ENCODE assay signal across 11 cellular contexts in the genomic region with DNA sequence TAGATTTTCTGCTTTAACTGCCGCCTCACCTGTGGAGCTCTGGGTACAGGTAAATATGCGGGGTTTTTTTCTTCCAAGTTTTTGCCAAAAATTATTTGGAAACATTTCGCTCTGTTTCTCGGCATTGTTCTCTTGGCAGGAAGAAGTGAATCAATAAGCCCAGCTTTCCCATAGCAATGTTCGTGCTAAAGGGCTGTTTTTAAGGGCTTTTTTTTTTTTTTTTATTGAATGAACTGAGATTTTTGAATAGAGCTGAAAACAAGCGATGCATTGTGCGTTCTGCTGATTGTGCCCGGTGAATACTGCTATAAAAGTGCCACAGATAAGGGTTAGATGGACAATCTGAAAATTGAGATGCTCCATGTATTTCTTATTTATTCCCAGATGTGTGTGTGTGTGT. TPM values are rescaled to one million over a fixed set of nuclear protein-coding genes. Genes with fewer than 3 reads are reported as not detected.
DNase-seq lines count a peak whose midpoint lies in the region; ATAC-seq and TF ChIP-seq lines count a peak whose summit lies in the region.
"Had no signal": no experiment of that assay in that cellular context is flagged by ENCODE, and none has a peak within 500 bp of the region (broad histone marks: within the 10 kb centered on the region; RNA-seq: fewer than 3 reads in every experiment).

No MANE protein-coding gene starts in this region.

- no peak for TF ChIP-seq EP300 in upper lobe of left lung (IDR thresholded peaks at IDR 0.05)

- H3K4me1 ChIP-seq in PC-9 (replicated peaks; ENCODE audit: insufficient read depth) (peaks cover 19% of the 10 kb centered on the region), upper lobe of left lung (peaks cover 9 to 33% (median 20%) of the 10 kb centered on the region in 4 donors)

- H2AFZ ChIP-seq in PC-9: peak overlapping the region; percentile 78

- H3K4me2 ChIP-seq in PC-9: peak overlapping the region; percentile 72

- CTCF ChIA-PET in PC-9 (lab: Charles Lee): interaction anchor here (0.7 to 1.1 kb wide), 2 partner anchors 103 to 106 kb away, joined by 4 to 7 read pairs; no protein-coding TSS in a partner anchor

- BruUV-seq in PC-9 (replicated peaks; lab: Mats Ljungman, UMichigan): TSS peak; percentile 58

- H3K9me3 Mint-ChIP-seq in nephron progenitor cell: no peaks in the 10 kb centered on the region

- peaks cover 3% of the 10 kb centered on the region for H3K27me3 Mint-ChIP-seq in nephron progenitor cell (ENCODE audit: low read depth, poor library complexity)

- TF ChIP-seq CTCF in PC-9 (conservative IDR thresholded peaks at IDR 0.05): no peak
- no peak for TF ChIP-seq CTCF in epithelial cell of esophagus (IDR thresholded peaks at IDR 0.05; ENCODE audit: insufficient read depth, low read depth, low read length, missing control alignments)
- TF ChIP-seq CTCF in nephron progenitor cell (IDR thresholded peaks at IDR 0.05): no peak
- TF ChIP-seq CTCF in upper lobe of left lung (IDR thresholded peaks at IDR 0.05): no peak

- TF ChIP-seq POLR2A in upper lobe of left lung (IDR thresholded peaks at IDR 0.05): no peak

- peaks cover 19% of the 10 kb centered on the region; the same call in 1 of the 2 replicates for H3F3A ChIP-seq in PC-9 (ENCODE audit: insufficient read depth, low read depth)

- H3K36me3 ChIP-seq in PC-9 (ENCODE audit: low read depth) (no peaks in the 10 kb centered on the region), upper lobe of left lung (no peaks in the 10 kb centered on the region)

- peaks cover 46% of the 10 kb centered on the region for H3K4me1 Mint-ChIP-seq in nephron progenitor cell

- POLR2A ChIA-PET in PC-9 (lab: Charles Lee; ENCODE audit: unreplicated experiment): interaction anchor here (0.6 to 0.9 kb wide), 5 partner anchors 12 to 932 kb away, joined by 5 to 25 read pairs (median 8); partner anchors contain the start of gene KIAA1217

- H3K79me2 ChIP-seq in PC-9 (ENCODE audit: low read depth): 0 out of 2 replicates have a peak, but pooled peaks cover 4% of the 10 kb centered on the region

- H3K27ac ChIP-seq in PC-9: peak overlapping the region; percentile 55
- peak overlapping the region; percentile 37 to 65 (median 42) for H3K27ac ChIP-seq in upper lobe of left lung

- H3K9me3 ChIP-seq in PC-9 (ENCODE audit: insufficient read depth, low read depth) (no peaks in the 10 kb centered on the region), upper lobe of left lung (no peaks in the 10 kb centered on the region)

- no peaks in the 10 kb centered on the region for H3K9me2 ChIP-seq in PC-9 (ENCODE audit: insufficient read depth)

- H3K4me3 Mint-ChIP-seq in nephron progenitor cell: peak overlapping the region; percentile 72

- ATAC-seq in upper lobe of left lung (ENCODE audit: low FRiP score in 2 of 2) (no peak), HG03175 (IDR thresholded peaks at IDR 0.05; ENCODE audit: unreplicated experiment) (no peak), GM21529 (IDR thresholded peaks at IDR 0.05; ENCODE audit: unreplicated experiment) (no peak)
- ATAC-seq: Panc1 had no signal

- H3K27me3 ChIP-seq in PC-9 (ENCODE audit: insufficient read depth, low read depth) (no peaks in the 10 kb centered on the region), upper lobe of left lung (no peaks in the 10 kb centered on the region)

- peak overlapping the region; percentile 97 for H3K27ac Mint-ChIP-seq in nephron progenitor cell

- DNase-seq in PC-9: no peak
- DNase-seq in epithelial cell of esophagus (ENCODE audit: low read depth): no peak
- no peak for DNase-seq in nephron progenitor cell
- no peak for DNase-seq in upper lobe of left lung
- no peak for DNase-seq in NCI-H2107 (lab: John Stamatoyannopoulos, UW)
- DNase-seq: activated CD4-positive, CD25-positive, alpha-beta regulatory T cell treated with anti-CD3 and anti-CD28 coated beads, Interleukin-2, amount 50 U/mL, for 72 hours; IMR-90; NCI-H510A had no signal

- WGBS in upper lobe of left lung, 2 donors: 39 to 48% methylated on average over 8 of the region's 8 CpGs

- intact Hi-C loops in PC-9 (cut with micrococcal nuclease; ENCODE audit: unreplicated experiment): loop anchor here (1.0 to 5.0 kb wide), 4 partner anchors 16 to 103 kb away; no protein-coding TSS in a partner anchor

- H3K4me3 ChIP-seq in PC-9 (peak overlapping the region; percentile 63), epithelial cell of esophagus (ENCODE audit: low read length) (peak overlapping the region; percentile 75), upper lobe of left lung (peak overlapping the region in 3 of 4 donors; percentile 20 to 35 (median 24))

- no peaks in the 10 kb centered on the region for H4K20me1 ChIP-seq in PC-9 (ENCODE audit: insufficient read depth)

- H3K36me3 Mint-ChIP-seq in nephron progenitor cell (ENCODE audit: low read depth): peaks cover 6% of the 10 kb centered on the region

RNA-seq across cellular contexts. Expression of gene KIAA1217, which starts 30.4 kb away (rescaled TPM):
- total RNA-seq in PC-9 (2021) (26.2 and 41.1 TPM in 2 replicates), upper lobe of left lung (100 to 1,000 TPM in 1 of 6 donors, 10 to 100 TPM in 5; 18.4 to 109 (median 41.0) TPM)

Comparison
In these comparisons a context has a peak if more than half of its experiments do, and no peak if none do; other contexts are left out.
1. H3K4me3 ChIP-seq: peak in every context shown above with its lines; median percentile 75 in epithelial cell of esophagus; 63 in PC-9; 24 in upper lobe of left lung.